8 cellular contexts compared by ENCODE assay signal in the genomic region with DNA sequence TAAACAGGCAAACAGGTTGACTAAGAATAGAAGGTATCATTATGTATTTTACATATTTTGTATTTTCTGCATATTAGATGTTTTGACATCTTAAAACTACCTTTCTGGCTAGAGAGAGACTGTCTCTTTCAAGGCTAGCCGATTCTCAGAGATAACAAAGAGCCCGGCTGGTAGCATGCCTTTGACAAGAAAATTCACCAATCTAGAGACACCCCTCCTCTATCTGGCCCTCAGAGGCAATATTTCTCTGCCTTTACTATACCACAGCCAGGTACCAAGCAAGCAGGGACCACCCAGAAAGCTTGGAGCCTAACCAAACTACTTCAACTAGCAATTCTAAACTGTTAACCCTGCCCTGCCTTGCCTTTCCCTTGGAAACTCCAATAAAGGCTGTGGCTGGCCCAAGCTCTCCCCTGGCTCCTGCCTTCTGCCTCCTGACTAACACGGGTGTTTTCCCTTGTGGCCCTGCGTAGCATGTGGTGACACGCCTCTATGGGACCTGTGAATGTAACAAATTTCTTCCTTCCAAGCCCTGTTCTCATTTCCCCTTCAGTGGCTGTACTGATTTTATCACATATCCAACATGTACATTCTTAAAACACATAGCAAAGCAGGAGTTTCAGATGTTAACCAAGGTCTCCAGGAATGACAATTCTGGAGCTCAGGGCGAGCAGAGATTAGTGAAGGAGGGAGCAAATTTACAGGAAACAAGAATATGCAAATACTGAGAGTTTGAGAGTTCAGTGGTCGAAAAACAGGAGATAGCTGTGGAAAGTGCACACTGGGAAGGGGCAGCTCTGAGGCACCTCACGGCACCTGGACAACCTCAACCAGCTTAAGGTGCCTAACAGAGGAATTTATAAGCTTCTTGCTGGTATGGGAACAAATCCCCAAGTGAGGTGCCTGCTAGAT.
DNase-seq lines count a peak whose midpoint lies in the region; ATAC-seq and TF ChIP-seq lines count a peak whose summit lies in the region.

No MANE protein-coding gene starts in this region.

- H3K27me3 Mint-ChIP-seq in CD4-positive, alpha-beta T cell = no peaks in the 10 kb centered on the region
- peaks cover 0 to 2% of the 10 kb centered on the region in 2 donors for H3K27me3 Mint-ChIP-seq in natural killer cell treated with Interleukin-12 subunit alpha and Interleukin-12 subunit beta and Interleukin-15 and Interleukin-18, amount 100 ng/mL, for 72 hours

- peak in 2 of 10 experiments; percentile 34 to 42 for DNase-seq in CD4-positive, alpha-beta T cell
- DNase-seq in activated CD8-positive, alpha-beta memory T cell treated with anti-CD3 and anti-CD28 coated beads for 4 hours (ENCODE audit: low read depth in 2 of 2) = peak; percentile 25 to 32
- peak; percentile 69 for DNase-seq in natural killer cell treated with Interleukin-12 subunit alpha and Interleukin-12 subunit beta and Interleukin-15 and Interleukin-18, amount 100 ng/mL, for 72 hours (ENCODE audit: low spot score)
- no peak for DNase-seq in Ammon's horn (ENCODE audit: low spot score)
- DNase-seq in NCI-H146 treated with DMSO at 0.1 percent for 48 hours (lab: John Stamatoyannopoulos, UW; ENCODE audit: unreplicated experiment) = no peak
- no peak for DNase-seq in glomerular visceral epithelial cell (ENCODE audit: extremely low spot score)

- intact Hi-C loops in CD4-positive, alpha-beta T cell (cut with DNase I, micrococcal nuclease) = loop anchor here (1.0 to 5.0 kb wide), 5 partner anchors 11 to 234 kb away; no protein-coding TSS in a partner anchor

- peak overlapping the region; percentile 48 for H3K27ac ChIP-seq in CD4-positive, alpha-beta T cell (ENCODE audit: low read depth, low read length)
- H3K27ac ChIP-seq in gastroesophageal sphincter = no peak overlapping the region

- H3K27ac Mint-ChIP-seq in CD4-positive, alpha-beta T cell = peak overlapping the region; percentile 84
- H3K27ac Mint-ChIP-seq in natural killer cell treated with Interleukin-12 subunit alpha and Interleukin-12 subunit beta and Interleukin-15 and Interleukin-18, amount 100 ng/mL, for 72 hours = peak overlapping the region in 1 of 2 donors; percentile 1

- 76 to 93% methylated on average over 3 to 5 of the region's 8 CpGs for WGBS in gastroesophageal sphincter (ENCODE audit: low coverage in 1 of 2), 2 donors

- CTCF ChIA-PET in CD4-positive, alpha-beta T cell (lab: Charles Lee) = no interaction called here

- TF ChIP-seq POLR2A in gastroesophageal sphincter (IDR thresholded peaks at IDR 0.05) = no peak

- POLR2A ChIA-PET in CD4-positive, alpha-beta T cell (lab: Charles Lee) = interaction anchor here (1.1 to 4.7 kb wide), 3 partner anchors 18 to 223 kb away, joined by 3 to 28 read pairs (median 3); no protein-coding TSS in a partner anchor

- H3K36me3 ChIP-seq in gastroesophageal sphincter = no peaks in the 10 kb centered on the region

- H3K4me3 ChIP-seq in gastroesophageal sphincter = no peak overlapping the region

- H3K4me1 Mint-ChIP-seq in CD4-positive, alpha-beta T cell (ENCODE audit: low read depth) = peaks cover 73% of the 10 kb centered on the region
- peaks cover 26 to 32% of the 10 kb centered on the region in 2 donors for H3K4me1 Mint-ChIP-seq in natural killer cell treated with Interleukin-12 subunit alpha and Interleukin-12 subunit beta and Interleukin-15 and Interleukin-18, amount 100 ng/mL, for 72 hours (ENCODE audit: low read depth in 2 of 2)

- H3K9me3 Mint-ChIP-seq in CD4-positive, alpha-beta T cell = no peaks in the 10 kb centered on the region
- H3K9me3 Mint-ChIP-seq in natural killer cell treated with Interleukin-12 subunit alpha and Interleukin-12 subunit beta and Interleukin-15 and Interleukin-18, amount 100 ng/mL, for 72 hours = no peaks in the 10 kb centered on the region

- peaks cover 10% of the 10 kb centered on the region for H3K36me3 Mint-ChIP-seq in CD4-positive, alpha-beta T cell (ENCODE audit: low read depth)
- H3K36me3 Mint-ChIP-seq in natural killer cell treated with Interleukin-12 subunit alpha and Interleukin-12 subunit beta and Interleukin-15 and Interleukin-18, amount 100 ng/mL, for 72 hours = no peaks in the 10 kb centered on the region

- H3K9me3 ChIP-seq in CD4-positive, alpha-beta T cell (ENCODE audit: control insufficient read depth, low read length) = no peaks in the 10 kb centered on the region
- no peaks in the 10 kb centered on the region for H3K9me3 ChIP-seq in gastroesophageal sphincter

- no peak for TF ChIP-seq EP300 in gastroesophageal sphincter (IDR thresholded peaks at IDR 0.05)

- peak overlapping the region; percentile 63 for H3K4me3 Mint-ChIP-seq in CD4-positive, alpha-beta T cell
- H3K4me3 Mint-ChIP-seq in natural killer cell treated with Interleukin-12 subunit alpha and Interleukin-12 subunit beta and Interleukin-15 and Interleukin-18, amount 100 ng/mL, for 72 hours = peak overlapping the region; percentile 26

- H3K27me3 ChIP-seq in CD4-positive, alpha-beta T cell (ENCODE audit: control insufficient read depth, insufficient read depth, low read length) = no peaks in the 10 kb centered on the region
- H3K27me3 ChIP-seq in gastroesophageal sphincter = no peaks in the 10 kb centered on the region

- ATAC-seq in CD4-positive, alpha-beta T cell (ENCODE audit: poor library complexity) = peak; percentile 77
- ATAC-seq in HG02973 (IDR thresholded peaks at IDR 0.05; ENCODE audit: unreplicated experiment) = peak; percentile 72
- peak; percentile 88 to 94 for ATAC-seq in natural killer cell treated with Interleukin-12 subunit alpha and Interleukin-12 subunit beta and Interleukin-15 and Interleukin-18, amount 100 ng/mL, for 72 hours
- no peak for ATAC-seq in gastroesophageal sphincter

- peaks cover 4 to 19% (median 9%) of the 10 kb centered on the region in 3 donors for H3K4me1 ChIP-seq in gastroesophageal sphincter

- no peak for TF ChIP-seq CTCF in CD4-positive, alpha-beta T cell (IDR thresholded peaks at IDR 0.05)
- no peak for TF ChIP-seq CTCF in gastroesophageal sphincter (IDR thresholded peaks at IDR 0.05)

Comparison
In these comparisons a context has a peak if more than half of its experiments do, and no peak if none do; other contexts are left out.
1. DNase-seq: peak in activated CD8-positive, alpha-beta memory T cell treated with anti-CD3 and anti-CD28 coated beads for 4 hours (2 of 2) and natural killer cell treated with Interleukin-12 subunit alpha and Interleukin-12 subunit beta and Interleukin-15 and Interleukin-18, amount 100 ng/mL, for 72 hours (single experiment); none in Ammon's horn (single experiment), NCI-H146 treated with DMSO at 0.1 percent for 48 hours (single experiment) and glomerular visceral epithelial cell (single experiment).